ENCODE assay signal across 8 cellular contexts in genomic region chr16:2883027-2883846, GRCh38. TPM values are rescaled to one million over a fixed set of nuclear protein-coding genes. Genes with fewer than 3 reads are reported as not detected.
DNase-seq lines count a peak whose midpoint lies in the region; ATAC-seq, FAIRE-seq and TF ChIP-seq lines count a peak whose summit lies in the region.

Gene FLYWCH2 (plus strand): TSS chr16:2883215. CDS start chr16:2896450, 13,235 bp downstream.

- in situ Hi-C loops in HepG2 (cut with HindIII; ENCODE audit: extremely low pct_ligation_motif_present, low pct_unique_long_range_greater_than_20kb) = no loop called here

- H3K9me3 ChIP-seq in HepG2 (ENCODE audit: low read length) = no peaks in the 10 kb centered on the region

- no TSS peak for BruUV-seq in HepG2 (replicated peaks; lab: Mats Ljungman, UMichigan)

- ATAC-seq in GM19395 (IDR thresholded peaks at IDR 0.05; ENCODE audit: unreplicated experiment) (peak; percentile 78), HG03565 (IDR thresholded peaks at IDR 0.05; ENCODE audit: unreplicated experiment) (peak; percentile 64), HepG2 (peak; percentile 88)

- peak within 1 kb of the TSS; percentile 86 to 95 (median 94) for H3K4me3 ChIP-seq in HepG2 (replicated peaks in 1 of 3; ENCODE audit: insufficient read depth in 1 of 3, low read depth in 2 of 3, low read length in 3 of 3)

- no peak for TF ChIP-seq RAD21 in HepG2 (CRISPR knock-in tag; IDR thresholded peaks at IDR 0.05)

- intact Hi-C loops in HepG2 (cut with micrococcal nuclease; ENCODE audit: unreplicated experiment) = loop anchor here (2.0 kb wide), 1 partner anchor 22 kb away; no protein-coding TSS in a partner anchor

- CTCF ChIA-PET in HepG2 (lab: Yijun Ruan, JAX; ENCODE audit: low intra/inter-chr PET ratio, low total read pairs) = interaction anchor here (1.1 kb wide), 1 partner anchor 24 kb away, joined by 3 read pairs; no protein-coding TSS in a partner anchor

- H3K9ac ChIP-seq in HepG2 (ENCODE audit: insufficient read depth, low read depth, low read length) = peak within 1 kb of the TSS; percentile 91

- peaks cover 8% of the 10 kb centered on the region for H3K79me2 ChIP-seq in HepG2 (ENCODE audit: insufficient read depth, low read length)

- peak within 1 kb of the TSS; percentile 66 for H2AFZ ChIP-seq in HepG2 (ENCODE audit: low read length)

- H3K4me1 ChIP-seq in HepG2 (ENCODE audit: insufficient read depth, low read length) = peaks cover 9% of the 10 kb centered on the region

- no peaks in the 10 kb centered on the region for H3K36me3 ChIP-seq in HepG2 (replicated peaks in 1 of 2; ENCODE audit: control insufficient read depth in 1 of 2, insufficient read depth in 2 of 2, low read length in 2 of 2)

- H4K20me1 ChIP-seq in HepG2 (ENCODE audit: insufficient read depth, low read length) = no peaks in the 10 kb centered on the region

- DNase-seq in NCI-H774 (lab: John Stamatoyannopoulos, UW) (peak; percentile 79), dermis blood vessel endothelial cell (peak; percentile 98), HepG2 (ENCODE audit: low spot score) (peak; percentile 91)
- DNase-seq in activated CD4-positive, alpha-beta T cell treated with anti-CD3 and anti-CD28 coated beads, Interleukin-2, amount 50 U/mL, for 4 hours = peak; percentile 98 to 99
- DNase-seq in stimulated activated CD4-positive, alpha-beta T cell treated with anti-CD3 and anti-CD28 coated beads, Interleukin-4, amount 100 ng/mL, for 1 hour = peak; percentile 99

- 0% methylated on average over 15 of the region's 82 CpGs for WGBS in HepG2 (ENCODE audit: low lambda C conversion rate)

- peak within 1 kb of the TSS; percentile 95 for H3K27ac ChIP-seq in C4-2B
- H3K27ac ChIP-seq in HepG2 (ENCODE audit: extremely low read length, insufficient read depth, low read length) = peak within 1 kb of the TSS; percentile 76

- FAIRE-seq in HepG2 (lab: Jason Lieb, UNC) = no peak

- POLR2A ChIA-PET in HepG2 (lab: Yijun Ruan, JAX) = interaction anchor here (0.5 to 3.4 kb wide), 17 partner anchors 8 to 201 kb away, joined by 3 to 96 read pairs (median 6); partner anchors contain the start of genes FLYWCH1, KCTD5, SRRM2 and ZG16B

- TF ChIP-seq CTCF in C4-2B (conservative IDR thresholded peaks at IDR 0.05) = no peak
- TF ChIP-seq CTCF in HepG2 (CRISPR knock-in tag; IDR thresholded peaks at IDR 0.05) = peak; percentile 37; the same call in 1 of the 2 replicates

- no peaks in the 10 kb centered on the region for H3K27me3 ChIP-seq in HepG2 (ENCODE audit: control insufficient read depth in 1 of 2, insufficient read depth in 2 of 2, low read length in 2 of 2)

- peak within 1 kb of the TSS; percentile 79 for H3K4me2 ChIP-seq in HepG2 (ENCODE audit: low read depth, low read length)

- peak; percentile 73 to 83 for TF ChIP-seq POLR2A in HepG2 (IDR thresholded peaks at IDR 0.05; ENCODE audit: insufficient read depth in 1 of 2, low read depth in 2 of 2, low read length in 2 of 2)

- TF ChIP-seq EP300 in HepG2 (IDR thresholded peaks at IDR 0.05; ENCODE audit: low read depth in 2 of 2, low read length in 2 of 2) = no peak
- TF ChIP-seq EP300 in HepG2 (CRISPR knock-in tag; IDR thresholded peaks at IDR 0.05; ENCODE audit: borderline replicate concordance) = no peak

TF ChIP-seq in HepG2, 621 proteins besides CTCF, POLR2A, EP300 and RAD21 (continues in another document):
- TF ChIP-seq HNRNPL (IDR thresholded peaks at IDR 0.05; ENCODE audit: low read depth, low read length) (no peak), ZNF281 (CRISPR knock-in tag; IDR thresholded peaks at IDR 0.05; ENCODE audit: borderline replicate concordance) (no peak), ZNF143 (CRISPR knock-in tag; IDR thresholded peaks at IDR 0.05) (no peak; the same call in 1 of the 2 replicates), ZNF547 (CRISPR knock-in tag; IDR thresholded peaks at IDR 0.05) (no peak), ZNF720 (CRISPR knock-in tag; IDR thresholded peaks at IDR 0.05) (no peak), ZFP90 (CRISPR knock-in tag; IDR thresholded peaks at IDR 0.05; ENCODE audit: borderline replicate concordance) (no peak), ONECUT2 (CRISPR knock-in tag; IDR thresholded peaks at IDR 0.05) (no peak), ELK4 (CRISPR knock-in tag; IDR thresholded peaks at IDR 0.05; ENCODE audit: borderline replicate concordance) (no peak), SNAPC5 (CRISPR knock-in tag; IDR thresholded peaks at IDR 0.05; ENCODE audit: borderline replicate concordance) (no peak), ZNF276 (CRISPR knock-in tag; IDR thresholded peaks at IDR 0.05; ENCODE audit: low read depth) (0 out of 2 replicates have a peak, but pooled peaks have one; percentile 28), ZNF607 (CRISPR knock-in tag; IDR thresholded peaks at IDR 0.05; ENCODE audit: borderline replicate concordance) (peak; percentile 53)

RNA-seq across cellular contexts. Expression of gene FLYWCH2, which starts in this region (rescaled TPM):
- total RNA-seq in dermis blood vessel endothelial cell (36.0 and 72.2 TPM in 2 replicates), HepG2 (2016; rRNA removed; fragmentation: Illumina TruSeq; extraction: Trizol) (19.8 and 20.2 TPM in 2 replicates)
- total RNA-seq in HepG2 (2016; cell fraction: cytosol; rRNA removed; fragmentation: Illumina TruSeq; extraction: Trizol; ENCODE audit: low read depth) = 13.2 and 27.5 TPM in 2 replicates
- 17.6 and 22.1 TPM in 2 replicates for total RNA-seq in HepG2 (2016; cell fraction: insoluble cytoplasmic fraction; rRNA removed; fragmentation: Illumina TruSeq; extraction: Trizol)
- 15.1 and 28.9 TPM in 2 replicates for total RNA-seq in HepG2 (2016; cell fraction: membrane; rRNA removed; fragmentation: Illumina TruSeq; extraction: Trizol)
- 7.3 and 8.3 TPM in 2 replicates for total RNA-seq in HepG2 (2016; cell fraction: nucleus; rRNA removed; fragmentation: Illumina TruSeq; extraction: Trizol)
- polyA plus RNA-seq in HepG2 (2011; rRNA removed) = 16.9 and 17.3 TPM in 2 replicates
- 20.3 and 34.0 TPM in 2 replicates for polyA plus RNA-seq in HepG2 (2011; cell fraction: cytosol; rRNA removed)
- 18.3 and 20.0 TPM in 2 replicates for polyA plus RNA-seq in HepG2 (2011; cell fraction: nucleus; rRNA removed)
- 10.2 and 14.8 TPM in 2 replicates for polyA plus RNA-seq in HepG2 (2012)
- polyA plus RNA-seq in HepG2 (2016; cell fraction: cytosol; fragmentation: Illumina TruSeq; extraction: Trizol; ENCODE audit: low read depth) = 15.2 and 26.7 TPM in 2 replicates
- 21.6 and 24.2 TPM in 2 replicates for polyA plus RNA-seq in HepG2 (2016; cell fraction: insoluble cytoplasmic fraction; fragmentation: Illumina TruSeq; extraction: Trizol; ENCODE audit: low read depth)
- 15.5 and 29.2 TPM in 2 replicates for polyA plus RNA-seq in HepG2 (2016; cell fraction: membrane; fragmentation: Illumina TruSeq; extraction: Trizol; ENCODE audit: low read depth)
- 16.2 and 16.3 TPM in 2 replicates for polyA plus RNA-seq in HepG2 (2016; cell fraction: nucleus; fragmentation: Illumina TruSeq; extraction: Trizol; ENCODE audit: insufficient read depth, low read depth)
- polyA minus RNA-seq in HepG2 (2011; rRNA and poly(A)+ RNA removed; ENCODE audit: low replicate concordance) = 9.8 and 35.9 TPM in 2 replicates
- polyA minus RNA-seq in HepG2 (2011; cell fraction: cytosol; rRNA and poly(A)+ RNA removed) = 10.9 and 11.7 TPM in 2 replicates
- 4.0 and 4.9 TPM in 2 replicates for polyA minus RNA-seq in HepG2 (2011; cell fraction: nucleus; rRNA and poly(A)+ RNA removed)

Comparison
In these comparisons a context has a peak if more than half of its experiments do, and no peak if none do; other contexts are left out.
1. Peak in every context shown above with its lines: DNase-seq, ATAC-seq, H3K4me3 ChIP-seq and H3K27ac ChIP-seq.